ENCODE assay signal across 22 cellular contexts in the genomic region with DNA sequence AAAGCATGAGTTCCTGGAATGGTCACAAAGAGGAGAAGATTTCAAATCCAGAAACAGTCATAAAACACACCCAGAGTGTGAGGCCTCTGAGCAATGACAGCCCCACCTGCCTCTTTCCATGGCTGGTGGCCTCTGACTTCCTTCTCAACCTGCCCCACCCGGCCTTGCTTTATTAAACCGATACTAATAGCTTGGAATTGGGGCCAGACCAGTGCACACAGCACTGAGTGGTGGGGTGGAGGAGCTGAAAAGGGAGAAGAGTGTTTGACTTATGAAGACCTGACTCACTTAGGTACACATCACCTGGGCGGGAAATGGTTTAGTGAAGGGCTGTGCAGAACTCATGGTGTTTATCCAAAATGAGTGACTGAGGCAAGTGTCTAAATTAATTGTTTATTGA. TPM values are rescaled to one million over a fixed set of nuclear protein-coding genes. Genes with fewer than 3 reads are reported as not detected.
DNase-seq lines count a peak whose midpoint lies in the region; ATAC-seq and TF ChIP-seq lines count a peak whose summit lies in the region.
"Had no signal": no experiment of that assay in that cellular context is flagged by ENCODE, and none has a peak within 500 bp of the region (broad histone marks: within the 10 kb centered on the region; RNA-seq: fewer than 3 reads in every experiment).

No MANE protein-coding gene starts in this region.

- intact Hi-C loops in PC-3 (cut with micrococcal nuclease), result no loop called here
- intact Hi-C loops in lower leg skin (cut with DNase I; ENCODE audit: low total_unique reads), result no loop called here
- intact Hi-C loops in activated T-helper 1 cell treated with anti-CD3 and anti-CD28 coated beads, Interleukin-12 subunit alpha, Interleukin-12 subunit beta, Interleukin-2, Interleukin-4 antibody, amounts not matched to agents 30 ng/mL and 10 ng/mL and 1 ng/mL, durations not matched to agents 14 hours and 24 hours and 36 hours (cut with micrococcal nuclease), result no loop called here

- WGBS in lung, 2 donors, result 55 to 75% methylated on average over 3 of the region's 3 CpGs
- 64 to 68% methylated on average over 3 of the region's 3 CpGs for WGBS in lower leg skin, 2 donors

- H3K9me2 ChIP-seq in PC-3 (replicated peaks; ENCODE audit: low read length), result no peaks in the 10 kb centered on the region

- no peaks in the 10 kb centered on the region for H4K20me1 ChIP-seq in PC-3 (ENCODE audit: low read length)

- POLR2A ChIA-PET in PC-3 (lab: Charles Lee; ENCODE audit: unreplicated experiment), result interaction anchor here (0.9 kb wide), 1 partner anchor 14 kb away, joined by 5 read pairs; no protein-coding TSS in a partner anchor

- TF ChIP-seq CTCF in PC-3 (conservative IDR thresholded peaks at IDR 0.05; ENCODE audit: low read depth, low read length) (no peak), lung (IDR thresholded peaks at IDR 0.05; ENCODE audit: control extremely low read depth, extremely low read depth) (no peak), GM20000 (IDR thresholded peaks at IDR 0.05; ENCODE audit: extremely low read depth, missing control alignments) (no peak), lower leg skin (IDR thresholded peaks at IDR 0.05) (no peak)

- no peak overlapping the region for H3K27ac Mint-ChIP-seq in activated T-helper 1 cell treated with anti-CD3 and anti-CD28 coated beads, Interleukin-12 subunit alpha, Interleukin-12 subunit beta, Interleukin-2, Interleukin-4 antibody, amounts not matched to agents 30 ng/mL and 10 ng/mL and 1 ng/mL, durations not matched to agents 14 hours and 24 hours and 36 hours
- H3K27ac Mint-ChIP-seq: memory B cell had no signal

- peak overlapping the region; percentile 78 for H3K4me2 ChIP-seq in PC-3 (ENCODE audit: low read length)

- H3K27ac ChIP-seq in PC-3 (ENCODE audit: low read length) (peak overlapping the region; percentile 100), lung (ENCODE audit: low read depth in 1 of 2, low read length in 1 of 2) (peak overlapping the region in 1 of 2 donors; percentile 42)
- H3K27ac ChIP-seq: body of pancreas, tibial artery had no signal

- no TSS peak for BruUV-seq in PC-3 (replicated peaks; lab: Mats Ljungman, UMichigan)

- H3K36me3 ChIP-seq in PC-3 (ENCODE audit: low read depth, low read length) (no peaks in the 10 kb centered on the region), lung (ENCODE audit: control insufficient read depth in 2 of 2, insufficient read depth in 2 of 2, low read length in 2 of 2) (no peaks in the 10 kb centered on the region)
- H3K36me3 ChIP-seq: MG63, tibial artery had no signal

- H3K27me3 ChIP-seq in PC-3 (ENCODE audit: low read length) (no peaks in the 10 kb centered on the region), lung (ENCODE audit: control insufficient read depth, insufficient read depth) (no peaks in the 10 kb centered on the region)
- H3K27me3 ChIP-seq: body of pancreas, tibial artery had no signal

- no peaks in the 10 kb centered on the region for H3K36me3 Mint-ChIP-seq in activated T-helper 1 cell treated with anti-CD3 and anti-CD28 coated beads, Interleukin-12 subunit alpha, Interleukin-12 subunit beta, Interleukin-2, Interleukin-4 antibody, amounts not matched to agents 30 ng/mL and 10 ng/mL and 1 ng/mL, durations not matched to agents 14 hours and 24 hours and 36 hours (ENCODE audit: low read depth)
- H3K36me3 Mint-ChIP-seq: activated naive CD4-positive, alpha-beta T cell treated with anti-CD3 and anti-CD28 coated beads, Interleukin-2, amount 50 U/mL, for 24 hours; memory B cell had no signal

- peak overlapping the region; percentile 85 for H3K9ac ChIP-seq in PC-3 (ENCODE audit: low read length)

- no peaks in the 10 kb centered on the region for H3K9me3 ChIP-seq in PC-3 (ENCODE audit: low read length)
- no peaks in the 10 kb centered on the region for H3K9me3 ChIP-seq in lung (ENCODE audit: control insufficient read depth in 2 of 2, insufficient read depth in 1 of 2, low read length in 1 of 2)
- H3K9me3 ChIP-seq: body of pancreas, MG63, tibial artery had no signal

- no peaks in the 10 kb centered on the region for H3K9me3 Mint-ChIP-seq in activated T-helper 1 cell treated with anti-CD3 and anti-CD28 coated beads, Interleukin-12 subunit alpha, Interleukin-12 subunit beta, Interleukin-2, Interleukin-4 antibody, amounts not matched to agents 30 ng/mL and 10 ng/mL and 1 ng/mL, durations not matched to agents 14 hours and 24 hours and 36 hours
- H3K9me3 Mint-ChIP-seq: activated naive CD4-positive, alpha-beta T cell treated with anti-CD3 and anti-CD28 coated beads, Interleukin-2, amount 50 U/mL, for 24 hours; memory B cell had no signal

- H3K79me2 ChIP-seq in PC-3 (ENCODE audit: low read length), result no peaks in the 10 kb centered on the region

- peaks cover 9% of the 10 kb centered on the region for H3F3A ChIP-seq in PC-3 (ENCODE audit: low read length, unreplicated experiment)

- CTCF ChIA-PET in PC-3 (lab: Charles Lee), result interaction anchor here (0.7 to 2.2 kb wide), 2 partner anchors 28 to 667 kb away, joined by 8 to 16 read pairs; no protein-coding TSS in a partner anchor

- H3K4me1 ChIP-seq in PC-3 (ENCODE audit: insufficient read depth, low read length), result peaks cover 41% of the 10 kb centered on the region
- no peaks in the 10 kb centered on the region for H3K4me1 ChIP-seq in lung (ENCODE audit: control insufficient read depth in 2 of 2, insufficient read depth in 2 of 2, low read length in 2 of 2)
- H3K4me1 ChIP-seq: body of pancreas, tibial artery had no signal

- ATAC-seq in PC-3, result peak; percentile 88
- ATAC-seq in lung (ENCODE audit: insufficient read depth, low FRiP score), result peak; percentile 84
- ATAC-seq in HG03139 (IDR thresholded peaks at IDR 0.05; ENCODE audit: unreplicated experiment), result no peak
- ATAC-seq: body of pancreas had no signal

- H3K4me3 ChIP-seq in PC-3 (ENCODE audit: low read length) (peak overlapping the region; percentile 56; the same call in 1 of the 2 replicates), lung (no peak overlapping the region), lower leg skin (ENCODE audit: low read depth, poor library complexity, severe bottlenecking) (no peak overlapping the region)
- H3K4me3 ChIP-seq: body of pancreas, MG63, tibial artery had no signal

- DNase-seq in DMS53 (lab: John Stamatoyannopoulos, UW) (peak; percentile 97), NCI-H146 (lab: John Stamatoyannopoulos, UW) (peak; percentile 71), PC-3 (peak; percentile 87), lung (ENCODE audit: low spot score) (peak; percentile 79), GM20000 (ENCODE audit: low spot score) (no peak), lower leg skin (ENCODE audit: low spot score in 2 of 2) (no peak)
- DNase-seq in activated T-helper 1 cell treated with anti-CD3 and anti-CD28 coated beads, Interleukin-12 subunit alpha, Interleukin-12 subunit beta, Interleukin-2, Interleukin-4 antibody, amounts not matched to agents 30 ng/mL and 10 ng/mL and 1 ng/mL, durations not matched to agents 14 hours and 24 hours and 36 hours (ENCODE audit: low spot score), result no peak
- DNase-seq: activated CD4-positive, alpha-beta T cell treated with anti-CD3 and anti-CD28 coated beads, Interleukin-2, amount 50 U/mL, for 1 hour; activated T-cell treated with anti-CD3 and anti-CD28 coated beads for 4 hours; AML-193; body of pancreas; GOT3; MG63; stimulated activated CD4-positive, alpha-beta T cell treated with anti-CD3 and anti-CD28 coated beads, Interleukin-12 subunit alpha, Interleukin-12 subunit beta, amount 100 ng/mL, for 4 hours; tibial artery had no signal

- TF ChIP-seq POLR2A in lower leg skin (IDR thresholded peaks at IDR 0.05), result no peak

- H2AFZ ChIP-seq in PC-3 (ENCODE audit: low read length), result peak overlapping the region; percentile 37; the same call in 1 of the 2 replicates

- H3K4me1 Mint-ChIP-seq in activated T-helper 1 cell treated with anti-CD3 and anti-CD28 coated beads, Interleukin-12 subunit alpha, Interleukin-12 subunit beta, Interleukin-2, Interleukin-4 antibody, amounts not matched to agents 30 ng/mL and 10 ng/mL and 1 ng/mL, durations not matched to agents 14 hours and 24 hours and 36 hours (ENCODE audit: low read depth), result no peaks in the 10 kb centered on the region
- H3K4me1 Mint-ChIP-seq: activated naive CD4-positive, alpha-beta T cell treated with anti-CD3 and anti-CD28 coated beads, Interleukin-2, amount 50 U/mL, for 24 hours; memory B cell; neural crest cell had no signal

- peaks cover 46% of the 10 kb centered on the region for H3K27me3 Mint-ChIP-seq in activated T-helper 1 cell treated with anti-CD3 and anti-CD28 coated beads, Interleukin-12 subunit alpha, Interleukin-12 subunit beta, Interleukin-2, Interleukin-4 antibody, amounts not matched to agents 30 ng/mL and 10 ng/mL and 1 ng/mL, durations not matched to agents 14 hours and 24 hours and 36 hours (ENCODE audit: insufficient read depth)

- H3K4me3 Mint-ChIP-seq in activated T-helper 1 cell treated with anti-CD3 and anti-CD28 coated beads, Interleukin-12 subunit alpha, Interleukin-12 subunit beta, Interleukin-2, Interleukin-4 antibody, amounts not matched to agents 30 ng/mL and 10 ng/mL and 1 ng/mL, durations not matched to agents 14 hours and 24 hours and 36 hours, result no peak overlapping the region
- H3K4me3 Mint-ChIP-seq: activated naive CD4-positive, alpha-beta T cell treated with anti-CD3 and anti-CD28 coated beads, Interleukin-2, amount 50 U/mL, for 24 hours; memory B cell; neural crest cell had no signal

RNA-seq across cellular contexts. Expression of a gene that starts 20.7 kb away (rescaled TPM):
- total RNA-seq in PC-3 (2014; rRNA removed) (7.1 and 9.0 TPM in 2 replicates), lung (100 to 1,000 TPM in 1 of 2 donors, 1 to 10 TPM in 1; 5.2 to 280 TPM), lower leg skin (10 to 100 TPM in 2 of 4 donors, 1 to 10 TPM in 2; 2.6 to 23.1 (median 14.5) TPM)
- 100 to 1,000 TPM; 101 to 185 TPM for polyA plus RNA-seq in lung
- total RNA-seq in activated T-helper 1 cell treated with anti-CD3 and anti-CD28 coated beads, Interleukin-12 subunit alpha, Interleukin-12 subunit beta, Interleukin-2, Interleukin-4 antibody, amounts not matched to agents 30 ng/mL and 10 ng/mL and 1 ng/mL, durations not matched to agents 14 hours and 24 hours and 36 hours, result not detected in 2 replicates
- total RNA-seq: NCI-H460, neural crest cell, pulmonary artery endothelial cell had no signal

RNA-seq across cellular contexts. Expression of a gene that starts 26.2 kb away (rescaled TPM):
- 0.75 and 2.8 TPM in 2 replicates for total RNA-seq in PC-3 (2014; rRNA removed)
- 10 to 100 TPM in 1 of 2 donors, under 1 TPM in 1; 0.11 to 37.9 TPM for total RNA-seq in lung
- 1 to 10 TPM; 5.6 to 6.7 TPM for polyA plus RNA-seq in lung
- total RNA-seq in lower leg skin, result 10 to 100 TPM in 2 of 4 donors, 1 to 10 TPM in 2; 6.0 to 14.0 (median 9.1) TPM
- not detected in 2 replicates for total RNA-seq in activated T-helper 1 cell treated with anti-CD3 and anti-CD28 coated beads, Interleukin-12 subunit alpha, Interleukin-12 subunit beta, Interleukin-2, Interleukin-4 antibody, amounts not matched to agents 30 ng/mL and 10 ng/mL and 1 ng/mL, durations not matched to agents 14 hours and 24 hours and 36 hours
- total RNA-seq: epithelial cell of proximal tubule, NCI-H460, neural crest cell, pulmonary artery endothelial cell had no signal

RNA-seq across cellular contexts. Expression of a gene that starts 46.5 kb away (rescaled TPM):
- total RNA-seq in PC-3 (2014; rRNA removed) (not detected in 2 replicates), lung (under 1 TPM; 0.11 to 0.37 TPM), lower leg skin (1 to 10 TPM; 3.7 to 7.8 (median 5.0) TPM)
- under 1 TPM; 0.15 to 0.41 TPM for polyA plus RNA-seq in lung
- not detected in 2 replicates for total RNA-seq in activated T-helper 1 cell treated with anti-CD3 and anti-CD28 coated beads, Interleukin-12 subunit alpha, Interleukin-12 subunit beta, Interleukin-2, Interleukin-4 antibody, amounts not matched to agents 30 ng/mL and 10 ng/mL and 1 ng/mL, durations not matched to agents 14 hours and 24 hours and 36 hours
- total RNA-seq: epithelial cell of proximal tubule, NCI-H460, neural crest cell, pulmonary artery endothelial cell had no signal

Comparison
In these comparisons a context has a peak if more than half of its experiments do, and no peak if none do; other contexts are left out.
1. DNase-seq: peak in DMS53 (single experiment), NCI-H146 (single experiment), PC-3 (single experiment) and lung (single experiment); none in GM20000 (single experiment), lower leg skin (0 of 2) and activated T-helper 1 cell treated with anti-CD3 and anti-CD28 coated beads, Interleukin-12 subunit alpha, Interleukin-12 subunit beta, Interleukin-2, Interleukin-4 antibody, amounts not matched to agents 30 ng/mL and 10 ng/mL and 1 ng/mL, durations not matched to agents 14 hours and 24 hours and 36 hours (single experiment).